17 cellular contexts compared by ENCODE assay signal in genomic region chr15:75123395-75123794, GRCh38.
DNase-seq lines count a peak whose midpoint lies in the region; ATAC-seq, FAIRE-seq and TF ChIP-seq lines count a peak whose summit lies in the region.
"Had no signal": no experiment of that assay in that cellular context is flagged by ENCODE, and none has a peak within 500 bp of the region (broad histone marks: within the 10 kb centered on the region; RNA-seq: fewer than 3 reads in every experiment).

No MANE protein-coding gene starts in this region.

- H3K9me3 ChIP-seq in HepG2 (ENCODE audit: low read length) = no peaks in the 10 kb centered on the region
- H3K9me3 ChIP-seq in right lobe of liver = no peaks in the 10 kb centered on the region
- H3K9me3 ChIP-seq in SK-N-MC (ENCODE audit: low read depth, low read length) = no peaks in the 10 kb centered on the region
- no peaks in the 10 kb centered on the region for H3K9me3 ChIP-seq in upper lobe of right lung

- TF ChIP-seq POLR2A in HepG2 (IDR thresholded peaks at IDR 0.05; ENCODE audit: insufficient read depth in 1 of 2, low read depth in 2 of 2, low read length in 2 of 2) = no peak
- no peak for TF ChIP-seq POLR2A in right lobe of liver (IDR thresholded peaks at IDR 0.05)

- intact Hi-C loops in HepG2 (cut with micrococcal nuclease; ENCODE audit: unreplicated experiment) = loop anchor here (5.0 kb wide), 1 partner anchor 81 kb away; no protein-coding TSS in a partner anchor
- intact Hi-C loops in right lobe of liver (cut with DNase I) = no loop called here
- intact Hi-C loops in upper lobe of right lung (cut with DNase I) = no loop called here

- no peaks in the 10 kb centered on the region for H3K79me2 ChIP-seq in HepG2 (ENCODE audit: insufficient read depth, low read length)

- H3K36me3 ChIP-seq in HepG2 (replicated peaks in 1 of 2; ENCODE audit: control insufficient read depth in 1 of 2, insufficient read depth in 2 of 2, low read length in 2 of 2) = no peaks in the 10 kb centered on the region
- H3K36me3 ChIP-seq in right lobe of liver = no peaks in the 10 kb centered on the region
- no peaks in the 10 kb centered on the region for H3K36me3 ChIP-seq in SK-N-MC (ENCODE audit: insufficient read depth, low read length)
- no peaks in the 10 kb centered on the region for H3K36me3 ChIP-seq in upper lobe of right lung
- H3K36me3 ChIP-seq: WERI-Rb-1 had no signal

- FAIRE-seq in HepG2 (lab: Jason Lieb, UNC) = no peak

- H4K20me1 ChIP-seq in HepG2 (ENCODE audit: insufficient read depth, low read length) = no peaks in the 10 kb centered on the region

- H2AFZ ChIP-seq in HepG2 (ENCODE audit: low read length) = no peak overlapping the region

- TF ChIP-seq CTCF in HepG2 (CRISPR knock-in tag; IDR thresholded peaks at IDR 0.05) (no peak), right lobe of liver (IDR thresholded peaks at IDR 0.05) (no peak), fibroblast of mammary gland (conservative IDR thresholded peaks at IDR 0.05; ENCODE audit: control insufficient read depth, insufficient read depth, low read depth, low read length) (no peak), upper lobe of right lung (IDR thresholded peaks at IDR 0.05) (no peak)

- TF ChIP-seq EP300 in HepG2 (IDR thresholded peaks at IDR 0.05; ENCODE audit: low read depth in 2 of 2, low read length in 2 of 2) (no peak), HepG2 (CRISPR knock-in tag; IDR thresholded peaks at IDR 0.05; ENCODE audit: borderline replicate concordance) (no peak)

- CTCF ChIA-PET in HepG2 (lab: Yijun Ruan, JAX; ENCODE audit: low intra/inter-chr PET ratio, low total read pairs) = no interaction called here

- POLR2A ChIA-PET in HepG2 (lab: Yijun Ruan, JAX) = interaction anchor here (1.2 kb wide), 1 partner anchor 22 kb away, joined by 4 read pairs; no protein-coding TSS in a partner anchor

- DNase-seq in HepG2 (ENCODE audit: low spot score) (no peak), right lobe of liver (no peak), SK-N-MC (ENCODE audit: low read depth, low spot score) (peak; percentile 93), fibroblast of mammary gland (ENCODE audit: low read depth) (peak; percentile 93), caudate nucleus (lab: John Stamatoyannopoulos, UW) (no peak), NCI-H1417 treated with DMSO at 0.1 percent for 48 hours (lab: John Stamatoyannopoulos, UW) (no peak), upper lobe of right lung (no peak)
- DNase-seq: activated T-cell treated with anti-CD3 and anti-CD28 coated beads, Interleukin-2, amount 50 U/mL, for 24 hours; AML-193; GF-D8; naive thymus-derived CD8-positive, alpha-beta T cell; NCI-H1436 treated with DMSO at 0.1 percent for 48 hours; NCI-H526 treated with DMSO at 0.1 percent for 48 hours; SIG-M5; WERI-Rb-1 had no signal

- H3K4me1 ChIP-seq in HepG2 (ENCODE audit: insufficient read depth, low read length) (peaks cover 40% of the 10 kb centered on the region), right lobe of liver (peaks cover 0 to 4% (median 0%) of the 10 kb centered on the region in 4 donors), upper lobe of right lung (peaks cover 29% of the 10 kb centered on the region)

- peak overlapping the region; percentile 42 for H3K27ac ChIP-seq in HepG2 (ENCODE audit: extremely low read length, insufficient read depth, low read length)
- H3K27ac ChIP-seq in right lobe of liver = no peak overlapping the region
- H3K27ac ChIP-seq in SK-N-MC = peak overlapping the region; percentile 96
- no peak overlapping the region for H3K27ac ChIP-seq in caudate nucleus (ENCODE audit: low read depth, low read length)
- no peak overlapping the region for H3K27ac ChIP-seq in upper lobe of right lung
- H3K27ac ChIP-seq: WERI-Rb-1 had no signal

- 90% methylated on average over 5 of the region's 5 CpGs for WGBS in HepG2 (ENCODE audit: low lambda C conversion rate)
- 92% methylated on average over 5 of the region's 5 CpGs for WGBS in right lobe of liver (ENCODE audit: insufficient coverage, low coverage, low lambda C conversion rate, missing lambda C conversion rate)

- in situ Hi-C loops in HepG2 (cut with HindIII; ENCODE audit: extremely low pct_ligation_motif_present, low pct_unique_long_range_greater_than_20kb) = no loop called here

- no peak overlapping the region for H3K9ac ChIP-seq in HepG2 (ENCODE audit: insufficient read depth, low read depth, low read length)
- peak overlapping the region; percentile 55 for H3K9ac ChIP-seq in SK-N-MC (ENCODE audit: insufficient read length)

- H3K27me3 ChIP-seq in HepG2 (ENCODE audit: control insufficient read depth in 1 of 2, insufficient read depth in 2 of 2, low read length in 2 of 2) = no peaks in the 10 kb centered on the region
- no peaks in the 10 kb centered on the region for H3K27me3 ChIP-seq in right lobe of liver
- no peaks in the 10 kb centered on the region for H3K27me3 ChIP-seq in upper lobe of right lung

- no TSS peak for BruUV-seq in HepG2 (replicated peaks; lab: Mats Ljungman, UMichigan)

- ATAC-seq in HepG2 = no peak
- ATAC-seq in right lobe of liver = no peak
- ATAC-seq in HG02763 (IDR thresholded peaks at IDR 0.05; ENCODE audit: unreplicated experiment) = no peak
- no peak for ATAC-seq in upper lobe of right lung
- ATAC-seq: naive thymus-derived CD8-positive, alpha-beta T cell had no signal

- H3K4me3 ChIP-seq in HepG2 (replicated peaks in 1 of 3; ENCODE audit: insufficient read depth in 1 of 3, low read depth in 2 of 3, low read length in 3 of 3) (no peak overlapping the region), right lobe of liver (no peak overlapping the region), SK-N-MC (peak overlapping the region; percentile 55), fibroblast of mammary gland (ENCODE audit: control insufficient read depth, low read depth, low read length) (no peak overlapping the region), upper lobe of right lung (no peak overlapping the region)
- H3K4me3 ChIP-seq: skin epidermis had no signal

- no peak overlapping the region for H3K4me2 ChIP-seq in HepG2 (ENCODE audit: low read depth, low read length)

- no peak for TF ChIP-seq RAD21 in HepG2 (CRISPR knock-in tag; IDR thresholded peaks at IDR 0.05)

TF ChIP-seq in HepG2, 621 proteins besides CTCF, POLR2A, EP300 and RAD21:
- TF ChIP-seq TIGD3 (CRISPR knock-in tag; IDR thresholded peaks at IDR 0.05; ENCODE audit: borderline replicate concordance) (no peak), MAFF (IDR thresholded peaks at IDR 0.05; ENCODE audit: low read depth, low read length) (peak; percentile 82), MAFK (conservative IDR thresholded peaks at IDR 0.05 in 1 of 2, IDR thresholded peaks at IDR 0.05 in 1 of 2; ENCODE audit: low read length in 2 of 2) (peak; percentile 88 to 89), NFE2L2 (IDR thresholded peaks at IDR 0.05; ENCODE audit: low read length) (peak; percentile 89)

Comparison
In these comparisons a context has a peak if more than half of its experiments do, and no peak if none do; other contexts are left out.
1. H3K27ac ChIP-seq: peak in HepG2 (single experiment) and SK-N-MC (single experiment); none in right lobe of liver (0 of 3), caudate nucleus (single experiment) and upper lobe of right lung (single experiment).
2. DNase-seq: peak in SK-N-MC (single experiment) and fibroblast of mammary gland (single experiment); none in HepG2 (single experiment), right lobe of liver (0 of 3), caudate nucleus (0 of 61), NCI-H1417 treated with DMSO at 0.1 percent for 48 hours (single experiment) and upper lobe of right lung (single experiment).